25 cellular contexts compared by ENCODE assay signal in genomic region chr18:2009957-2010697, GRCh38.
"Had no signal": no experiment of that assay in that cellular context is flagged by ENCODE, and none has a peak within 500 bp of the region (broad histone marks: within the 10 kb centered on the region; RNA-seq: fewer than 3 reads in every experiment).

No MANE protein-coding gene starts in this region.

- H3K9me3 ChIP-seq: ascending aorta, colonic mucosa, left lung, ovary, prostate gland, right lobe of liver, stomach, transverse colon had no signal

- H3K36me3 ChIP-seq: ascending aorta, colonic mucosa, left lung, ovary, prostate gland, right lobe of liver, stomach, transverse colon had no signal

- H3K27me3 Mint-ChIP-seq: activated naive CD4-positive, alpha-beta T cell treated with anti-CD3 and anti-CD28 coated beads, Interleukin-2, amount 50 U/mL, for 24 hours; central memory CD8-positive, alpha-beta T cell; effector memory CD8-positive, alpha-beta T cell; natural killer cell treated with Interleukin-12 subunit alpha and Interleukin-12 subunit beta and Interleukin-15 and Interleukin-18, amount 100 ng/mL, for 72 hours; stimulated activated memory B cell treated with anti-CD40 and anti-IgM and Interleukin-4, amounts not matched to agents 10 μg/mL and 1 μg/mL and 100 μg/mL, for 72 hours had no signal

- H3K9me3 Mint-ChIP-seq: activated naive CD4-positive, alpha-beta T cell treated with anti-CD3 and anti-CD28 coated beads, Interleukin-2, amount 50 U/mL, for 24 hours; central memory CD8-positive, alpha-beta T cell; natural killer cell treated with Interleukin-12 subunit alpha and Interleukin-12 subunit beta and Interleukin-15 and Interleukin-18, amount 100 ng/mL, for 72 hours; stimulated activated memory B cell treated with anti-CD40 and anti-IgM and Interleukin-4, amounts not matched to agents 10 μg/mL and 1 μg/mL and 100 μg/mL, for 72 hours had no signal

- H3K27me3 ChIP-seq: ascending aorta, colonic mucosa, dorsolateral prefrontal cortex, left lung, ovary, right lobe of liver, stomach, transverse colon had no signal

- H3K36me3 Mint-ChIP-seq: activated naive CD4-positive, alpha-beta T cell treated with anti-CD3 and anti-CD28 coated beads, Interleukin-2, amount 50 U/mL, for 24 hours; natural killer cell treated with Interleukin-12 subunit alpha and Interleukin-12 subunit beta and Interleukin-15 and Interleukin-18, amount 100 ng/mL, for 72 hours; stimulated activated memory B cell treated with anti-CD40 and anti-IgM and Interleukin-4, amounts not matched to agents 10 μg/mL and 1 μg/mL and 100 μg/mL, for 72 hours had no signal

- H3K27ac ChIP-seq: ascending aorta, colonic mucosa, dorsolateral prefrontal cortex, left lung, ovary, prostate gland, right lobe of liver, stomach, transverse colon, VCaP had no signal

- H3K4me3 Mint-ChIP-seq: activated CD8-positive, alpha-beta T cell treated with anti-CD3 and anti-CD28 coated beads, Interleukin-2, amount 10 ng/mL, durations not matched to agents 7 days and 5 days; activated naive CD4-positive, alpha-beta T cell treated with anti-CD3 and anti-CD28 coated beads, Interleukin-2, amount 50 U/mL, for 24 hours; central memory CD8-positive, alpha-beta T cell; effector memory CD8-positive, alpha-beta T cell; natural killer cell treated with Interleukin-12 subunit alpha and Interleukin-12 subunit beta and Interleukin-15 and Interleukin-18, amount 100 ng/mL, for 72 hours; stimulated activated memory B cell treated with anti-CD40 and anti-IgM and Interleukin-4, amounts not matched to agents 10 μg/mL and 1 μg/mL and 100 μg/mL, for 72 hours had no signal

- H3K4me3 ChIP-seq: ascending aorta, colonic mucosa, dorsolateral prefrontal cortex, left lung, ovary, prostate gland, right lobe of liver, smooth muscle cell, stomach, transverse colon had no signal

- DNase-seq: activated CD4-positive, alpha-beta T cell treated with anti-CD3 and anti-CD28 coated beads, Interleukin-2, amount 50 U/mL, for 1 hour; activated CD4-positive, CD25-positive, alpha-beta regulatory T cell treated with anti-CD3 and anti-CD28 coated beads, Interleukin-2, amount 50 U/mL, for 72 hours; activated CD8-positive, alpha-beta T cell treated with anti-CD3 and anti-CD28 coated beads, Interleukin-2, amount 10 ng/mL, durations not matched to agents 7 days and 5 days; activated gamma-delta T cell treated with Interleukin-2 at 50 U/mL for 16 hours; activated T-cell treated with anti-CD3 and anti-CD28 coated beads, Interleukin-2, amount 50 U/mL, for 1 hour; colonic mucosa; dorsolateral prefrontal cortex; effector memory CD8-positive, alpha-beta T cell; left lung; mammary epithelial cell; midbrain; ovary; right lobe of liver; stimulated activated CD4-positive, alpha-beta T cell treated with anti-CD3 and anti-CD28 coated beads, Interleukin-15, amount 100 ng/mL, for 24 hours; stomach; transverse colon had no signal

- H3K4me1 ChIP-seq: ascending aorta, colonic mucosa, left lung, prostate gland, right lobe of liver, stomach, transverse colon had no signal

- ATAC-seq: activated CD8-positive, alpha-beta T cell treated with anti-CD3 and anti-CD28 coated beads, Interleukin-2, amount 10 ng/mL, durations not matched to agents 7 days and 5 days; effector memory CD8-positive, alpha-beta T cell; esophagus mucosa; left lung; natural killer cell treated with Interleukin-12 subunit alpha and Interleukin-12 subunit beta and Interleukin-15 and Interleukin-18, amount 100 ng/mL, for 72 hours; right lobe of liver; stimulated activated memory B cell treated with anti-CD40 and anti-IgM and Interleukin-4, amounts not matched to agents 10 μg/mL and 1 μg/mL and 100 μg/mL, for 72 hours had no signal

- H3K4me1 Mint-ChIP-seq: activated naive CD4-positive, alpha-beta T cell treated with anti-CD3 and anti-CD28 coated beads, Interleukin-2, amount 50 U/mL, for 24 hours; central memory CD8-positive, alpha-beta T cell; stimulated activated memory B cell treated with anti-CD40 and anti-IgM and Interleukin-4, amounts not matched to agents 10 μg/mL and 1 μg/mL and 100 μg/mL, for 72 hours had no signal

- H3K27ac Mint-ChIP-seq: activated CD8-positive, alpha-beta T cell treated with anti-CD3 and anti-CD28 coated beads, Interleukin-2, amount 10 ng/mL, durations not matched to agents 7 days and 5 days; activated naive CD4-positive, alpha-beta T cell treated with anti-CD3 and anti-CD28 coated beads, Interleukin-2, amount 50 U/mL, for 24 hours; effector memory CD8-positive, alpha-beta T cell; natural killer cell treated with Interleukin-12 subunit alpha and Interleukin-12 subunit beta and Interleukin-15 and Interleukin-18, amount 100 ng/mL, for 72 hours; stimulated activated memory B cell treated with anti-CD40 and anti-IgM and Interleukin-4, amounts not matched to agents 10 μg/mL and 1 μg/mL and 100 μg/mL, for 72 hours had no signal
